10 cellular contexts compared by ENCODE assay signal in genomic region chr12:121788176-121788818, GRCh38. TPM values are rescaled to one million over a fixed set of nuclear protein-coding genes. Genes with fewer than 3 reads are reported as not detected.
DNase-seq lines count a peak whose midpoint lies in the region; TF ChIP-seq lines count a peak whose summit lies in the region.
"Had no signal": no experiment of that assay in that cellular context is flagged by ENCODE, and none has a peak within 500 bp of the region (broad histone marks: within the 10 kb centered on the region; RNA-seq: fewer than 3 reads in every experiment).

No MANE protein-coding gene starts in this region.

- H3K27ac Mint-ChIP-seq in activated naive CD4-positive, alpha-beta T cell treated with anti-CD3 and anti-CD28 coated beads, Interleukin-2, amount 50 U/mL, for 24 hours, result peak overlapping the region; percentile 82

- WGBS in thymus, result 87% methylated on average over 7 of the region's 7 CpGs

- no peak for TF ChIP-seq POLR2A in breast epithelium (IDR thresholded peaks at IDR 0.05)

- no peak for DNase-seq in activated naive CD4-positive, alpha-beta T cell (lab: John Stamatoyannopoulos, UW)
- DNase-seq in RWPE1 (ENCODE audit: low spot score) (no peak), epithelial cell of esophagus (ENCODE audit: low read depth) (peak; percentile 39), breast epithelium (ENCODE audit: low spot score in 2 of 2) (no peak), MG63 (no peak), T-helper 9 cell (no peak)
- DNase-seq: foreskin keratinocyte had no signal

- intact Hi-C loops in breast epithelium (cut with DNase I; ENCODE audit: low total_unique reads), result no loop called here

- POLR2A ChIA-PET in RWPE1 (lab: Yijun Ruan, JAX; ENCODE audit: low non-redundant PET), result no interaction called here

- no peaks in the 10 kb centered on the region for H3K27me3 ChIP-seq in thymus (ENCODE audit: control insufficient read depth, insufficient read depth)
- no peaks in the 10 kb centered on the region for H3K27me3 ChIP-seq in breast epithelium
- no peaks in the 10 kb centered on the region for H3K27me3 ChIP-seq in MG63
- H3K27me3 ChIP-seq: foreskin keratinocyte had no signal

- H3K9me3 ChIP-seq in thymus (ENCODE audit: control insufficient read depth), result no peaks in the 10 kb centered on the region
- H3K9me3 ChIP-seq in breast epithelium, result no peaks in the 10 kb centered on the region
- H3K9me3 ChIP-seq in MG63, result no peaks in the 10 kb centered on the region

- no peaks in the 10 kb centered on the region for H3K27me3 Mint-ChIP-seq in activated naive CD4-positive, alpha-beta T cell treated with anti-CD3 and anti-CD28 coated beads, Interleukin-2, amount 50 U/mL, for 24 hours

- H3K4me1 ChIP-seq in thymus (ENCODE audit: control insufficient read depth, insufficient read depth, low read length) (peaks cover 43% of the 10 kb centered on the region), breast epithelium (no peaks in the 10 kb centered on the region)

- no peak for TF ChIP-seq CTCF in RWPE1 (conservative IDR thresholded peaks at IDR 0.05; ENCODE audit: low read depth)
- no peak for TF ChIP-seq CTCF in epithelial cell of esophagus (IDR thresholded peaks at IDR 0.05; ENCODE audit: insufficient read depth, low read depth, low read length, missing control alignments)
- no peak for TF ChIP-seq CTCF in breast epithelium (IDR thresholded peaks at IDR 0.05)

- peak overlapping the region; percentile 96 for H3K4me3 Mint-ChIP-seq in activated naive CD4-positive, alpha-beta T cell treated with anti-CD3 and anti-CD28 coated beads, Interleukin-2, amount 50 U/mL, for 24 hours

- H3K36me3 Mint-ChIP-seq in activated naive CD4-positive, alpha-beta T cell treated with anti-CD3 and anti-CD28 coated beads, Interleukin-2, amount 50 U/mL, for 24 hours, result peaks cover 20% of the 10 kb centered on the region

- no peaks in the 10 kb centered on the region for H3K9me3 Mint-ChIP-seq in activated naive CD4-positive, alpha-beta T cell treated with anti-CD3 and anti-CD28 coated beads, Interleukin-2, amount 50 U/mL, for 24 hours

- no peak overlapping the region for H3K4me3 ChIP-seq in epithelial cell of esophagus (ENCODE audit: low read length)
- H3K4me3 ChIP-seq in thymus (ENCODE audit: low read length), result no peak overlapping the region
- H3K4me3 ChIP-seq in breast epithelium, result no peak overlapping the region
- no peak overlapping the region for H3K4me3 ChIP-seq in MG63
- H3K4me3 ChIP-seq: smooth muscle cell had no signal

- H3K4me1 Mint-ChIP-seq in activated naive CD4-positive, alpha-beta T cell treated with anti-CD3 and anti-CD28 coated beads, Interleukin-2, amount 50 U/mL, for 24 hours, result peaks cover 81% of the 10 kb centered on the region

- H3K36me3 ChIP-seq in thymus (ENCODE audit: control insufficient read depth, insufficient read depth) (no peaks in the 10 kb centered on the region), breast epithelium (no peaks in the 10 kb centered on the region), MG63 (no peaks in the 10 kb centered on the region)

- H3K27ac ChIP-seq in RWPE1, result 0 out of 2 replicates have a peak overlapping the region, but pooled peaks have one; percentile 4
- peak overlapping the region; percentile 64 for H3K27ac ChIP-seq in thymus (ENCODE audit: low read depth)
- H3K27ac ChIP-seq in breast epithelium, result no peak overlapping the region
- H3K27ac ChIP-seq: foreskin keratinocyte had no signal

- CTCF ChIA-PET in RWPE1 (lab: Yijun Ruan, JAX), result interaction anchor here (0.6 kb wide), 1 partner anchor 12 kb away, joined by 8 read pairs; no protein-coding TSS in a partner anchor

RNA-seq across cellular contexts. Expression of gene RHOF, which starts 5.2 kb away (rescaled TPM):
- polyA plus RNA-seq in thymus, result 12.9 TPM
- total RNA-seq in breast epithelium, result 10 to 100 TPM in 2 of 3 donors, 1 to 10 TPM in 1; 5.8 to 13.1 (median 12.0) TPM
- total RNA-seq in MG63 (2014; rRNA removed; shearing (Covaris generic); ENCODE audit: low replicate concordance), result 0.20 and 6.3 TPM in 2 replicates

RNA-seq across cellular contexts. Expression of gene SETD1B, which starts 15.5 kb away (rescaled TPM):
- 11.8 TPM for polyA plus RNA-seq in thymus
- total RNA-seq in breast epithelium, result 1 to 10 TPM; 4.2 to 7.9 (median 6.1) TPM
- 1.0 and 1.1 TPM in 2 replicates for total RNA-seq in MG63 (2014; rRNA removed; shearing (Covaris generic); ENCODE audit: low replicate concordance)

Comparison
In these comparisons a context has a peak if more than half of its experiments do, and no peak if none do; other contexts are left out.
1. H3K27ac ChIP-seq: peak in RWPE1 (single experiment) and thymus (single experiment); none in breast epithelium (0 of 2).